In genomic region chr15:100531823-100532222, GRCh38 we compare ENCODE assay signal across 32 cellular contexts. TPM values are rescaled to one million over a fixed set of nuclear protein-coding genes. Genes with fewer than 3 reads are reported as not detected.
"Had no signal": no experiment of that assay in that cellular context is flagged by ENCODE, and none has a peak within 500 bp of the region (broad histone marks: within the 10 kb centered on the region; RNA-seq: fewer than 3 reads in every experiment).

No MANE protein-coding gene starts in this region.

- H3K4me3 Mint-ChIP-seq: activated B cell treated with CpG ODN at 0.5 μM for 24 hours; activated CD4-positive, alpha-beta memory T cell treated with anti-CD3 and anti-CD28 coated beads for 36 hours; activated CD4-positive, alpha-beta T cell treated with anti-CD3 and anti-CD28 coated beads, Interleukin-2, amount 10 ng/mL, durations not matched to agents 24 days and 14 days; activated CD8-positive, alpha-beta T cell treated with anti-CD3 and anti-CD28 coated beads for 36 hours; activated naive CD4-positive, alpha-beta T cell treated with anti-CD3 and anti-CD28 coated beads, Interleukin-2, amount 10 ng/mL, durations not matched to agents 7 days and 5 days; activated naive CD4-positive, alpha-beta T cell treated with anti-CD3 and anti-CD28 coated beads, Interleukin-2, amount 50 U/mL, for 24 hours; activated naive CD8-positive, alpha-beta T cell; activated naive CD8-positive, alpha-beta T cell treated with anti-CD3 and anti-CD28 coated beads, Interleukin-2, amount 10 ng/mL, durations not matched to agents 7 days and 5 days; activated naive CD8-positive, alpha-beta T cell treated with anti-CD3 and anti-CD28 coated beads, Interleukin-2, amount 50 U/mL, for 24 hours; brain; central memory CD8-positive, alpha-beta T cell; T-helper 1 cell treated with Interleukin-12 subunit alpha and Interleukin-12 subunit beta and Interleukin-4 antibody, amounts not matched to agents 30 μg/mL and 1 μg/mL, for 36 hours; T-helper 2 cell treated with Interferon-gamma antibody and Interleukin-4, amounts not matched to agents 5 μg/mL and 100 μg/mL, for 36 hours had no signal

- H3K27ac ChIP-seq: ascending aorta, cardiac muscle cell, VCaP had no signal

- H3K4me1 ChIP-seq: ascending aorta had no signal

- H3K4me1 Mint-ChIP-seq: activated CD4-positive, alpha-beta T cell treated with anti-CD3 and anti-CD28 coated beads, Interleukin-2, amount 10 ng/mL, durations not matched to agents 24 days and 14 days; activated naive CD8-positive, alpha-beta T cell treated with anti-CD3 and anti-CD28 coated beads, Interleukin-2, amount 10 ng/mL, durations not matched to agents 7 days and 5 days; central memory CD8-positive, alpha-beta T cell had no signal

- DNase-seq: activated B cell treated with CpG ODN at 0.5 μM for 24 hours; activated CD4-positive, alpha-beta memory T cell treated with anti-CD3 and anti-CD28 coated beads for 36 hours; activated CD4-positive, alpha-beta T cell treated with anti-CD3 and anti-CD28 coated beads for 4 hours; activated CD4-positive, alpha-beta T cell treated with anti-CD3 and anti-CD28 coated beads, Interleukin-2, amount 10 ng/mL, durations not matched to agents 24 days and 14 days; activated CD4-positive, alpha-beta T cell treated with anti-CD3 and anti-CD28 coated beads, Interleukin-2, amount 50 U/mL, for 1 hour; activated CD4-positive, alpha-beta T cell treated with anti-CD3 and anti-CD28 coated beads, Interleukin-2, amount 50 U/mL, for 4 hours; activated CD4-positive, CD25-positive, alpha-beta regulatory T cell treated with anti-CD3 and anti-CD28 coated beads, Interleukin-2, amount 50 U/mL, for 72 hours; activated CD8-positive, alpha-beta memory T cell treated with anti-CD3 and anti-CD28 coated beads, Interleukin-2, amount 50 U/mL, for 4 hours; activated CD8-positive, alpha-beta T cell treated with anti-CD3 and anti-CD28 coated beads for 36 hours; activated effector memory CD4-positive, alpha-beta T cell treated with Interleukin-2 at 50 U/mL for 16 hours; activated gamma-delta T cell; activated naive CD4-positive, alpha-beta T cell treated with anti-CD3 and anti-CD28 coated beads, Interleukin-2, amount 10 ng/mL, durations not matched to agents 7 days and 5 days; activated naive CD4-positive, alpha-beta T cell treated with Interleukin-2 at 50 U/mL for 16 hours; activated naive CD8-positive, alpha-beta T cell treated with anti-CD3 and anti-CD28 coated beads, Interleukin-2, amount 10 ng/mL, durations not matched to agents 7 days and 5 days; activated naive CD8-positive, alpha-beta T cell treated with anti-CD3 and anti-CD28 coated beads, Interleukin-2, amount 50 U/mL, for 24 hours; activated T-cell treated with anti-CD3 and anti-CD28 coated beads for 4 hours; activated T-cell treated with anti-CD3 and anti-CD28 coated beads, Interleukin-2, amount 50 U/mL, for 1 hour; activated T-cell treated with anti-CD3 and anti-CD28 coated beads, Interleukin-2, amount 50 U/mL, for 48 hours; cerebellar nuclear complex; T-helper 2 cell; T-helper 9 cell had no signal

- H3K27me3 ChIP-seq: ascending aorta, cardiac muscle cell had no signal

- H3K27ac Mint-ChIP-seq: activated B cell treated with CpG ODN at 0.5 μM for 24 hours; activated CD4-positive, alpha-beta memory T cell treated with anti-CD3 and anti-CD28 coated beads for 36 hours; activated CD4-positive, alpha-beta T cell treated with anti-CD3 and anti-CD28 coated beads, Interleukin-2, amount 10 ng/mL, durations not matched to agents 24 days and 14 days; activated CD8-positive, alpha-beta T cell treated with anti-CD3 and anti-CD28 coated beads for 36 hours; activated naive CD4-positive, alpha-beta T cell treated with anti-CD3 and anti-CD28 coated beads, Interleukin-2, amount 10 ng/mL, durations not matched to agents 7 days and 5 days; activated naive CD4-positive, alpha-beta T cell treated with anti-CD3 and anti-CD28 coated beads, Interleukin-2, amount 50 U/mL, for 24 hours; activated naive CD8-positive, alpha-beta T cell; activated naive CD8-positive, alpha-beta T cell treated with anti-CD3 and anti-CD28 coated beads, Interleukin-2, amount 10 ng/mL, durations not matched to agents 7 days and 5 days; activated naive CD8-positive, alpha-beta T cell treated with anti-CD3 and anti-CD28 coated beads, Interleukin-2, amount 50 U/mL, for 24 hours; activated T-helper 2 cell treated with anti-CD3 and anti-CD28 coated beads, Interferon-gamma antibody, Interleukin-2, Interleukin-4, amounts not matched to agents 10 μg/mL and 5 μg/mL and 100 μg/mL, durations not matched to agents 14 hours and 24 hours and 36 hours; brain; T-helper 1 cell treated with Interleukin-12 subunit alpha and Interleukin-12 subunit beta and Interleukin-4 antibody, amounts not matched to agents 30 μg/mL and 1 μg/mL, for 36 hours; T-helper 2 cell treated with Interferon-gamma antibody and Interleukin-4, amounts not matched to agents 5 μg/mL and 100 μg/mL, for 36 hours had no signal

- H3K36me3 Mint-ChIP-seq: activated CD4-positive, alpha-beta memory T cell treated with anti-CD3 and anti-CD28 coated beads for 36 hours; activated naive CD4-positive, alpha-beta T cell treated with anti-CD3 and anti-CD28 coated beads, Interleukin-2, amount 10 ng/mL, durations not matched to agents 7 days and 5 days; activated naive CD8-positive, alpha-beta T cell treated with anti-CD3 and anti-CD28 coated beads, Interleukin-2, amount 10 ng/mL, durations not matched to agents 7 days and 5 days; brain had no signal

- H3K9me3 Mint-ChIP-seq: activated B cell treated with CpG ODN at 0.5 μM for 24 hours; activated CD4-positive, alpha-beta memory T cell treated with anti-CD3 and anti-CD28 coated beads for 36 hours; activated CD4-positive, alpha-beta T cell treated with anti-CD3 and anti-CD28 coated beads, Interleukin-2, amount 10 ng/mL, durations not matched to agents 24 days and 14 days; activated CD8-positive, alpha-beta T cell treated with anti-CD3 and anti-CD28 coated beads for 36 hours; activated naive CD4-positive, alpha-beta T cell treated with anti-CD3 and anti-CD28 coated beads, Interleukin-2, amount 10 ng/mL, durations not matched to agents 7 days and 5 days; activated naive CD4-positive, alpha-beta T cell treated with anti-CD3 and anti-CD28 coated beads, Interleukin-2, amount 50 U/mL, for 24 hours; activated naive CD8-positive, alpha-beta T cell treated with anti-CD3 and anti-CD28 coated beads, Interleukin-2, amount 10 ng/mL, durations not matched to agents 7 days and 5 days; activated naive CD8-positive, alpha-beta T cell treated with anti-CD3 and anti-CD28 coated beads, Interleukin-2, amount 50 U/mL, for 24 hours; activated T-helper 2 cell treated with anti-CD3 and anti-CD28 coated beads, Interferon-gamma antibody, Interleukin-2, Interleukin-4, amounts not matched to agents 10 μg/mL and 5 μg/mL and 100 μg/mL, durations not matched to agents 14 hours and 24 hours and 36 hours; central memory CD8-positive, alpha-beta T cell; T-helper 1 cell treated with Interleukin-12 subunit alpha and Interleukin-12 subunit beta and Interleukin-4 antibody, amounts not matched to agents 30 μg/mL and 1 μg/mL, for 36 hours; T-helper 2 cell treated with Interferon-gamma antibody and Interleukin-4, amounts not matched to agents 5 μg/mL and 100 μg/mL, for 36 hours had no signal

- H3K9me3 ChIP-seq: ascending aorta had no signal

- ATAC-seq: activated CD8-positive, alpha-beta T cell treated with anti-CD3 and anti-CD28 coated beads for 36 hours; activated naive CD8-positive, alpha-beta T cell treated with anti-CD3 and anti-CD28 coated beads, Interleukin-2, amount 50 U/mL, for 24 hours had no signal

- H3K4me3 ChIP-seq: ascending aorta, cardiac muscle cell had no signal

- H3K36me3 ChIP-seq: ascending aorta, cardiac muscle cell had no signal

- H3K27me3 Mint-ChIP-seq: activated CD4-positive, alpha-beta memory T cell treated with anti-CD3 and anti-CD28 coated beads for 36 hours; activated CD8-positive, alpha-beta T cell treated with anti-CD3 and anti-CD28 coated beads for 36 hours; activated naive CD4-positive, alpha-beta T cell treated with anti-CD3 and anti-CD28 coated beads, Interleukin-2, amount 50 U/mL, for 24 hours; activated naive CD8-positive, alpha-beta T cell had no signal

RNA-seq across cellular contexts. Expression of gene CERS3, which starts 3.1 kb away (rescaled TPM):
- total RNA-seq: activated CD8-positive, alpha-beta T cell treated with anti-CD3 and anti-CD28 coated beads for 36 hours; ascending aorta; cardiac muscle cell; chondrocyte had no signal
- polyA plus RNA-seq: cardiac muscle cell had no signal
